Comparison of ENCODE assay signal across 9 cellular contexts in the genomic region with DNA sequence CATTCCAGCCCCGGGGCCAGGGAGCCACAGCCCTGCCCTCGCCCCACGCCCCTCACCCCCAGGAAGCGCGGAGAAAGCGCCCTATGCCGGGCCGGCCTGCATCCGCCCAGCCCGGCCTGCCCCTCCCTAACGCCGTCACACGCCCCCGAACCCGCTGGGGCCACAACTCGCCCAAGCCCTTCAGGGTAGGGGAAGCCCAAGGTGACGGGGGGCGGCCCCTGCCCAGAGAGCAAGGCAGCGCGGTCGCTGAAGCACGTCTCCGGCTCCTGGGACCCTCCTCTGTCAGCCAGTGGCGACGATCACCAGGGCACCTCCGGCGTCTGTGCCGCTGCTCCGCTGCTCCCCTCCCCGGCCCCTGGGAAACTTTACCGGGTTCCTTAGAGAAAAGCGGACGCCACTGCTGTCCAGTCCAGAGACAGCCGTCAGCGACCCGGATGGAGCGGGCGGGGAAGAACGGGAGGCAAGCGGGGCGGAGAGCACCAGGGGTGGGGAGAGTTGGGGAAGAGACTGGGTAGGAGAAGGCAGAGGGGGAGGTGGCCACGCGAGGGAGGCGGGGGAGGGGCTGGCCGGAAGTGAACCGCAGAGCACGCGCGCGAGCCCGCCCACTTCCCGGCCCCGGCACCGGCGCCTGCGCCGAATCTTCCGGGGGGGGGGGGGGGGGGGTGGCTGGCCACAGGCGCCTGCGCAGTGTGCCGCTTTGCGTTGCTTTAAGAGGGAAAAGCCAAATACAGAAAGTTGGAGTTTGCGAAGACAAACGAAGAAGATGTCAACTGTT. TPM values are rescaled to one million over a fixed set of nuclear protein-coding genes. Genes with fewer than 3 reads are reported as not detected.
A peak's percentile ranks its signal among the peaks of the same experiment; 100 is the strongest.
DNase-seq lines count a peak whose midpoint lies in the region; ATAC-seq, FAIRE-seq and TF ChIP-seq lines count a peak whose summit lies in the region.
"Had no signal": no experiment of that assay in that cellular context is flagged by ENCODE, and none has a peak within 500 bp of the region (broad histone marks: within the 10 kb centered on the region; RNA-seq: fewer than 3 reads in every experiment).

A gene with protein sequence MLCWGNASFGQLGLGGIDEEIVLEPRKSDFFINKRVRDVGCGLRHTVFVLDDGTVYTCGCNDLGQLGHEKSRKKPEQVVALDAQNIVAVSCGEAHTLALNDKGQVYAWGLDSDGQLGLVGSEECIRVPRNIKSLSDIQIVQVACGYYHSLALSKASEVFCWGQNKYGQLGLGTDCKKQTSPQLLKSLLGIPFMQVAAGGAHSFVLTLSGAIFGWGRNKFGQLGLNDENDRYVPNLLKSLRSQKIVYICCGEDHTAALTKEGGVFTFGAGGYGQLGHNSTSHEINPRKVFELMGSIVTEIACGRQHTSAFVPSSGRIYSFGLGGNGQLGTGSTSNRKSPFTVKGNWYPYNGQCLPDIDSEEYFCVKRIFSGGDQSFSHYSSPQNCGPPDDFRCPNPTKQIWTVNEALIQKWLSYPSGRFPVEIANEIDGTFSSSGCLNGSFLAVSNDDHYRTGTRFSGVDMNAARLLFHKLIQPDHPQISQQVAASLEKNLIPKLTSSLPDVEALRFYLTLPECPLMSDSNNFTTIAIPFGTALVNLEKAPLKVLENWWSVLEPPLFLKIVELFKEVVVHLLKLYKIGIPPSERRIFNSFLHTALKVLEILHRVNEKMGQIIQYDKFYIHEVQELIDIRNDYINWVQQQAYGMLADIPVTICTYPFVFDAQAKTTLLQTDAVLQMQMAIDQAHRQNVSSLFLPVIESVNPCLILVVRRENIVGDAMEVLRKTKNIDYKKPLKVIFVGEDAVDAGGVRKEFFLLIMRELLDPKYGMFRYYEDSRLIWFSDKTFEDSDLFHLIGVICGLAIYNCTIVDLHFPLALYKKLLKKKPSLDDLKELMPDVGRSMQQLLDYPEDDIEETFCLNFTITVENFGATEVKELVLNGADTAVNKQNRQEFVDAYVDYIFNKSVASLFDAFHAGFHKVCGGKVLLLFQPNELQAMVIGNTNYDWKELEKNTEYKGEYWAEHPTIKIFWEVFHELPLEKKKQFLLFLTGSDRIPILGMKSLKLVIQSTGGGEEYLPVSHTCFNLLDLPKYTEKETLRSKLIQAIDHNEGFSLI (minus strand): TSS at position 509 of the 775 bp plus-strand sequence. CDS start 2,175 bp downstream, outside the sequence.

- H3K9me3 ChIP-seq in kidney (ENCODE audit: control insufficient read depth in 1 of 2, low read length in 2 of 2), result no peaks in the 10 kb centered on the region

- TF ChIP-seq CTCF in AG09309 (IDR thresholded peaks at IDR 0.05; ENCODE audit: control insufficient read depth, insufficient read depth, low read depth, low read length, missing control alignments), result no peak
- no peak for TF ChIP-seq CTCF in kidney (IDR thresholded peaks at IDR 0.05; ENCODE audit: borderline replicate concordance, extremely low read depth, insufficient read depth)

- peak; percentile 77 for DNase-seq in AG09309 (ENCODE audit: low read depth)
- peak; percentile 88 for DNase-seq in NCI-H345 (lab: John Stamatoyannopoulos, UW)
- DNase-seq in activated CD4-positive, alpha-beta T cell treated with anti-CD3 and anti-CD28 coated beads for 24 hours (ENCODE audit: low read depth in 2 of 2), result peak; percentile 85 to 86
- peak; percentile 95 for DNase-seq in cerebellum (ENCODE audit: low spot score)
- DNase-seq in kidney, result peak; percentile 98
- DNase-seq in stimulated activated CD4-positive, alpha-beta T cell treated with anti-CD3 and anti-CD28 coated beads, Interleukin-15, amount 100 ng/mL, for 1 hour (ENCODE audit: low read depth in 1 of 2, low spot score in 1 of 2), result peak; percentile 82 to 88

- intact Hi-C loops in kidney (cut with DNase I), result no loop called here

- H3K9ac ChIP-seq in kidney (ENCODE audit: low read length in 2 of 2), result peak within 1 kb of the TSS; percentile 96 to 98

- peaks cover 3 to 8% of the 10 kb centered on the region in 2 donors for H3K4me1 ChIP-seq in kidney (ENCODE audit: control insufficient read depth in 1 of 2, insufficient read depth in 1 of 2, low read depth in 1 of 2, low read length in 2 of 2)

- H3K27ac ChIP-seq in kidney (ENCODE audit: low read depth in 2 of 2, low read length in 2 of 2), result peak within 1 kb of the TSS; percentile 99

- no peak for FAIRE-seq in kidney (lab: Jason Lieb, UNC)
- FAIRE-seq: colon had no signal

- peak; percentile 86 for ATAC-seq in GM18873 (IDR thresholded peaks at IDR 0.05; ENCODE audit: low FRiP score, unreplicated experiment)
- ATAC-seq in HG03135 (IDR thresholded peaks at IDR 0.05; ENCODE audit: unreplicated experiment), result peak; percentile 89

- H3K4me3 ChIP-seq in AG09309 (ENCODE audit: control insufficient read depth, low read depth, low read length), result peak within 1 kb of the TSS; percentile 72
- peak within 1 kb of the TSS; percentile 95 for H3K4me3 ChIP-seq in kidney (ENCODE audit: low read length in 2 of 2)

- H3K36me3 ChIP-seq in kidney (ENCODE audit: control insufficient read depth in 1 of 2, insufficient read depth in 2 of 2, low read length in 2 of 2), result no peaks in the 10 kb centered on the region

RNA-seq across cellular contexts. Expression of the gene that starts here (rescaled TPM):
- total RNA-seq in cerebellum, result 99.5 TPM
- 47.1 TPM for total RNA-seq in kidney
- polyA plus RNA-seq in kidney (ENCODE audit: insufficient read depth, low read depth, low replicate concordance), result 13.3 TPM

Comparison
In these comparisons a context has a peak if more than half of its experiments do, and no peak if none do; other contexts are left out.
1. Peak in every context shown above with its lines: DNase-seq, ATAC-seq, H3K4me3 ChIP-seq and H3K27ac ChIP-seq.